In the genomic region with DNA sequence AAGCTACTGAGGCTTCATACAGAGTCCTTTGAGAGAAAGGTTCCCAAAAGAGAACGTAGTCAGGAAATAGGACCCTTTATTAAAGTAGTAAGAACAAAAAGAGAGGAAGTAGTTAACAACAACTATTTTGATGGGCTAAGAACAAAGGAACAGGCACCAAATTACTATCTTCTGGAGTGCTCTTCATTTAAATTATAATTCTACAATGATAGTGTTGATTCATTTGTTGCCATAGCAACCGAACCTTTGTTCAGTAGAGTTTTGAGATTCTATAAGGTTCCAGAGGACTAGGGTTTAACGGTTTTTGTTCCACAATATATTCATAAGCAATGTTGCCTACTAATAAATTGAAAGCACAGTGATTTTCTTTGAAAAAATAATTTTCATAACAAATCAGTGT, we compare ENCODE assay signal across 13 cellular contexts.
DNase-seq lines count a peak whose midpoint lies in the region; ATAC-seq, FAIRE-seq and TF ChIP-seq lines count a peak whose summit lies in the region.
"Had no signal": no experiment of that assay in that cellular context is flagged by ENCODE, and none has a peak within 500 bp of the region (broad histone marks: within the 10 kb centered on the region; RNA-seq: fewer than 3 reads in every experiment).

No MANE protein-coding gene starts in this region.

- TF ChIP-seq EP300 in H1 (IDR thresholded peaks at IDR 0.05; ENCODE audit: borderline replicate concordance in 1 of 2, low read depth in 2 of 2, low read length in 2 of 2): 0 out of 3 replicates have a peak, but pooled peaks of 1 of the 2 experiments have one; percentile 55

- TF ChIP-seq CTCF in H1 (IDR thresholded peaks at IDR 0.05; ENCODE audit: control extremely low read depth in 1 of 3, insufficient read depth in 1 of 3, low read depth in 1 of 3, low read length in 3 of 3): no peak

- 0 out of 2 replicates have a peak overlapping the region, but pooled peaks have one; percentile 54 for H2BK5ac ChIP-seq in H1 (ENCODE audit: low read depth, low read length)

- H2AFZ ChIP-seq in H1 (ENCODE audit: low read length): no peak overlapping the region

- H3K36me3 Mint-ChIP-seq in activated CD8-positive, alpha-beta T cell treated with anti-CD3 and anti-CD28 coated beads, Interleukin-2, amount 10 ng/mL, durations not matched to agents 7 days and 5 days (ENCODE audit: low read depth): peaks cover 3% of the 10 kb centered on the region

- peak overlapping the region; percentile 26; the same call in 1 of the 2 replicates for H3K27ac ChIP-seq in H1 (ENCODE audit: low read depth, low read length)
- H3K27ac ChIP-seq: right atrium auricular region, vagina had no signal

- no peak overlapping the region for H3K14ac ChIP-seq in H1 (ENCODE audit: insufficient read length)

- no peak overlapping the region for H3K4me3 Mint-ChIP-seq in activated CD8-positive, alpha-beta T cell treated with anti-CD3 and anti-CD28 coated beads, Interleukin-2, amount 10 ng/mL, durations not matched to agents 7 days and 5 days
- H3K4me3 Mint-ChIP-seq: activated T-helper 17 cell treated with anti-CD3 and anti-CD28 coated beads, Interleukin-2, amount 50 U/mL, for 72 hours had no signal

- no peak overlapping the region for H3K4ac ChIP-seq in H1 (replicated peaks; ENCODE audit: insufficient read length, low read depth, low read length)

- peaks cover 0 to 5% (median 1%) of the 10 kb centered on the region in 4 experiments; a peak in 2 of 7 replicates for H3K4me1 ChIP-seq in H1 (replicated peaks in 1 of 4; ENCODE audit: control insufficient read depth in 3 of 4, insufficient read depth in 4 of 4, low read length in 3 of 4)
- H3K4me1 ChIP-seq in skeletal muscle satellite cell (ENCODE audit: control insufficient read depth, insufficient read depth, low read length): peaks cover 36% of the 10 kb centered on the region

- H3K36me3 ChIP-seq in H1 (ENCODE audit: control insufficient read depth in 2 of 4, insufficient read depth in 4 of 4, low read length in 3 of 4): no peaks in the 10 kb centered on the region
- no peaks in the 10 kb centered on the region for H3K36me3 ChIP-seq in skeletal muscle satellite cell (ENCODE audit: insufficient read depth, low read length)
- H3K36me3 ChIP-seq: right atrium auricular region, vagina had no signal

- no peak for ATAC-seq in GM18511 (IDR thresholded peaks at IDR 0.05; ENCODE audit: unreplicated experiment)
- ATAC-seq in activated CD8-positive, alpha-beta T cell treated with anti-CD3 and anti-CD28 coated beads, Interleukin-2, amount 10 ng/mL, durations not matched to agents 7 days and 5 days: no peak
- ATAC-seq in GM18873 (IDR thresholded peaks at IDR 0.05; ENCODE audit: low FRiP score, unreplicated experiment): no peak

- no peak for TF ChIP-seq RAD21 in H1 (IDR thresholded peaks at IDR 0.05 in 1 of 2, conservative IDR thresholded peaks at IDR 0.05 in 1 of 2; ENCODE audit: low read depth in 2 of 2, low read length in 2 of 2)

- no peak overlapping the region for H2BK120ac ChIP-seq in H1 (replicated peaks; ENCODE audit: low read depth, low read length)

- peak; percentile 62 for DNase-seq in NOMO-1 treated with DMSO at 0.1 percent for 48 hours (lab: John Stamatoyannopoulos, UW; ENCODE audit: unreplicated experiment)
- DNase-seq in NOMO-1 treated with dmso at 0.1 percent for 144 hours (lab: John Stamatoyannopoulos, UW; ENCODE audit: unreplicated experiment): no peak
- peak; percentile 56 for DNase-seq in NCI-H146 (lab: John Stamatoyannopoulos, UW)
- DNase-seq in H1 (ENCODE audit: low read depth in 1 of 2, low spot score in 2 of 2): no peak
- DNase-seq in activated CD8-positive, alpha-beta T cell treated with anti-CD3 and anti-CD28 coated beads, Interleukin-2, amount 10 ng/mL, durations not matched to agents 7 days and 5 days: no peak
- DNase-seq: SHP77 had no signal

- H2BK12ac ChIP-seq in H1 (ENCODE audit: low read depth, low read length): peak overlapping the region; percentile 71; the same call in 1 of the 2 replicates

- H3K23me2 ChIP-seq in H1 (ENCODE audit: low read depth, low read length): no peaks in the 10 kb centered on the region

- no peak overlapping the region for H4K8ac ChIP-seq in H1 (ENCODE audit: extremely low read depth, insufficient read depth, low read length)

- H3K27me3 ChIP-seq in H1 (replicated peaks in 1 of 4; ENCODE audit: control insufficient read depth in 3 of 4, extremely low read depth in 1 of 4, insufficient read depth in 3 of 4, low read length in 3 of 4): no peaks in the 10 kb centered on the region
- no peaks in the 10 kb centered on the region for H3K27me3 ChIP-seq in skeletal muscle satellite cell (ENCODE audit: control insufficient read depth, insufficient read depth, low read length)
- H3K27me3 ChIP-seq: right atrium auricular region, vagina had no signal

- TF ChIP-seq POLR2A in H1 (IDR thresholded peaks at IDR 0.05; ENCODE audit: control extremely low read depth in 1 of 2, low read depth in 2 of 2, low read length in 2 of 2): no peak

- H3K4me2 ChIP-seq in H1 (ENCODE audit: insufficient read depth in 1 of 2, low read depth in 2 of 2, low read length in 2 of 2): peak overlapping the region in 1 of 2 experiments; percentile 24; a peak in 2 of 4 replicates
- H3K4me2 ChIP-seq in skeletal muscle satellite cell (ENCODE audit: low read length): peak overlapping the region; percentile 51

- no peak overlapping the region for H3K23ac ChIP-seq in H1 (ENCODE audit: insufficient read length)

- H3K56ac ChIP-seq in H1 (replicated peaks; ENCODE audit: insufficient read length, low read depth, low read length): no peak overlapping the region

- no peak overlapping the region for H2AK5ac ChIP-seq in H1 (ENCODE audit: low read depth, low read length)

- H3K27ac Mint-ChIP-seq in activated CD8-positive, alpha-beta T cell treated with anti-CD3 and anti-CD28 coated beads, Interleukin-2, amount 10 ng/mL, durations not matched to agents 7 days and 5 days: no peak overlapping the region
- H3K27ac Mint-ChIP-seq: activated T-helper 17 cell treated with anti-CD3 and anti-CD28 coated beads, Interleukin-2, amount 50 U/mL, for 72 hours had no signal

- POLR2A ChIA-PET in H1 (lab: Charles Lee; ENCODE audit: partially characterized antibody): no interaction called here
- POLR2A ChIA-PET in activated CD8-positive, alpha-beta T cell treated with anti-CD3 and anti-CD28 coated beads, Interleukin-2, amount 10 ng/mL, durations not matched to agents 7 days and 5 days (lab: Charles Lee): no interaction called here

- H3K79me1 ChIP-seq in H1 (ENCODE audit: low read depth, low read length): no peaks in the 10 kb centered on the region; the same call in 1 of the 2 replicates

- H4K91ac ChIP-seq in H1 (replicated peaks; ENCODE audit: insufficient read length, low read length): no peak overlapping the region

- CTCF ChIA-PET in H1 (lab: Charles Lee; ENCODE audit: partially characterized antibody): no interaction called here
- CTCF ChIA-PET in activated CD8-positive, alpha-beta T cell treated with anti-CD3 and anti-CD28 coated beads, Interleukin-2, amount 10 ng/mL, durations not matched to agents 7 days and 5 days (lab: Charles Lee): no interaction called here

- no peak overlapping the region for H2BK15ac ChIP-seq in H1 (ENCODE audit: low read length)

- no peak overlapping the region for H4K5ac ChIP-seq in H1 (ENCODE audit: insufficient read length, low read depth, low read length)

- H3K27me3 Mint-ChIP-seq in activated CD8-positive, alpha-beta T cell treated with anti-CD3 and anti-CD28 coated beads, Interleukin-2, amount 10 ng/mL, durations not matched to agents 7 days and 5 days (ENCODE audit: low read depth): no peaks in the 10 kb centered on the region
- H3K27me3 Mint-ChIP-seq: activated T-helper 17 cell treated with anti-CD3 and anti-CD28 coated beads, Interleukin-2, amount 50 U/mL, for 72 hours had no signal

- no peaks in the 10 kb centered on the region for H4K20me1 ChIP-seq in H1 (replicated peaks in 1 of 2; ENCODE audit: control insufficient read depth in 1 of 2, insufficient read depth in 2 of 2, low read length in 2 of 2)

- H3K4me3 ChIP-seq in H1 (ENCODE audit: extremely low read depth in 1 of 4, insufficient read depth in 2 of 4, low read depth in 3 of 4, low read length in 4 of 4) (no peak overlapping the region), skeletal muscle satellite cell (ENCODE audit: low read length) (peak overlapping the region; percentile 6)
- H3K4me3 ChIP-seq: right atrium auricular region, vagina had no signal

- H3K9ac ChIP-seq in H1 (replicated peaks in 1 of 4; ENCODE audit: extremely low read depth in 1 of 4, low read depth in 3 of 4, low read length in 3 of 4): no peak overlapping the region
- H3K9ac ChIP-seq in skeletal muscle satellite cell (ENCODE audit: low read depth, low read length): peak overlapping the region; percentile 65

- peaks cover 9% of the 10 kb centered on the region for H3K4me1 Mint-ChIP-seq in activated CD8-positive, alpha-beta T cell treated with anti-CD3 and anti-CD28 coated beads, Interleukin-2, amount 10 ng/mL, durations not matched to agents 7 days and 5 days (ENCODE audit: low read depth)

- H3K9me3 Mint-ChIP-seq in activated CD8-positive, alpha-beta T cell treated with anti-CD3 and anti-CD28 coated beads, Interleukin-2, amount 10 ng/mL, durations not matched to agents 7 days and 5 days (ENCODE audit: insufficient read depth): no peaks in the 10 kb centered on the region
- H3K9me3 Mint-ChIP-seq: activated T-helper 17 cell treated with anti-CD3 and anti-CD28 coated beads, Interleukin-2, amount 50 U/mL, for 72 hours had no signal

- no peak overlapping the region for H3K18ac ChIP-seq in H1 (ENCODE audit: extremely low read depth, low read length)

- no peak for FAIRE-seq in H1 (lab: Jason Lieb, UNC)
- FAIRE-seq: frontal cortex had no signal

- no peaks in the 10 kb centered on the region for H3K9me3 ChIP-seq in H1 (ENCODE audit: insufficient read depth in 2 of 2, low read depth in 1 of 2, low read length in 1 of 2)
- no peaks in the 10 kb centered on the region for H3K9me3 ChIP-seq in skeletal muscle satellite cell (replicated peaks; ENCODE audit: low read length)
- H3K9me3 ChIP-seq: right atrium auricular region, vagina had no signal

- H2BK20ac ChIP-seq in H1 (ENCODE audit: low read length): no peak overlapping the region

- peaks cover 0 to 2% of the 10 kb centered on the region in 2 experiments; a peak in 1 of 4 replicates for H3K79me2 ChIP-seq in H1 (ENCODE audit: control insufficient read depth in 1 of 2, insufficient read depth in 2 of 2, low read length in 2 of 2)

- 55% methylated on average over 3 of the region's 3 CpGs; no CpG with 5 or more reads in 1 of the 2 experiments for WGBS in H1 (ENCODE audit: extremely low coverage in 1 of 2, insufficient coverage in 1 of 2, insufficient read length in 1 of 2, insufficient replicate concordance in 2 of 2, low coverage in 1 of 2, low lambda C conversion rate in 2 of 2, missing lambda C conversion rate in 1 of 2), 2 experiments

TF ChIP-seq in H1, 55 proteins besides CTCF, POLR2A, EP300 and RAD21:
- TF ChIP-seq BACH1 (IDR thresholded peaks at IDR 0.05; ENCODE audit: low read length) (no peak), NANOG (IDR thresholded peaks at IDR 0.05; ENCODE audit: insufficient read depth, low read depth, low read length, poor library complexity, severe bottlenecking) (peak; percentile 83)

Comparison
In these comparisons a context has a peak if more than half of its experiments do, and no peak if none do; other contexts are left out.
1. DNase-seq: peak in NOMO-1 treated with DMSO at 0.1 percent for 48 hours (single experiment) and NCI-H146 (single experiment); none in NOMO-1 treated with dmso at 0.1 percent for 144 hours (single experiment), H1 (0 of 2) and activated CD8-positive, alpha-beta T cell treated with anti-CD3 and anti-CD28 coated beads, Interleukin-2, amount 10 ng/mL, durations not matched to agents 7 days and 5 days (single experiment).